ENCODE assay signal across 21 cellular contexts in genomic region chr10:116978906-116979305, GRCh38. TPM values are rescaled to one million over a fixed set of nuclear protein-coding genes. Genes with fewer than 3 reads are reported as not detected.
"Had no signal": no experiment of that assay in that cellular context is flagged by ENCODE, and none has a peak within 500 bp of the region (broad histone marks: within the 10 kb centered on the region; RNA-seq: fewer than 3 reads in every experiment).

No MANE protein-coding gene starts in this region.

- H3K27ac Mint-ChIP-seq: activated CD4-positive, alpha-beta T cell treated with anti-CD3 and anti-CD28 coated beads, Interleukin-2, amount 10 ng/mL, durations not matched to agents 7 days and 5 days; activated CD8-positive, alpha-beta T cell treated with anti-CD3 and anti-CD28 coated beads, Interleukin-2, amount 10 ng/mL, durations not matched to agents 7 days and 5 days; activated naive CD4-positive, alpha-beta T cell treated with anti-CD3 and anti-CD28 coated beads for 36 hours; natural killer cell treated with Interleukin-12 subunit alpha and Interleukin-12 subunit beta and Interleukin-15 and Interleukin-18, amount 100 ng/mL, for 72 hours had no signal

- H3K36me3 Mint-ChIP-seq: natural killer cell treated with Interleukin-12 subunit alpha and Interleukin-12 subunit beta and Interleukin-15 and Interleukin-18, amount 100 ng/mL, for 72 hours had no signal

- H3K79me2 ChIP-seq: parathyroid adenoma had no signal

- H3K27ac ChIP-seq: brain microvascular endothelial cell, esophagus squamous epithelium, lower lobe of right lung, parathyroid adenoma, tibial artery had no signal

- H3K36me3 ChIP-seq: brain microvascular endothelial cell, tibial artery had no signal

- H3K4me1 Mint-ChIP-seq: activated CD4-positive, alpha-beta T cell treated with anti-CD3 and anti-CD28 coated beads, Interleukin-2, amount 10 ng/mL, durations not matched to agents 7 days and 5 days; central memory CD8-positive, alpha-beta T cell had no signal

- H3K9me3 Mint-ChIP-seq: activated CD4-positive, alpha-beta T cell treated with anti-CD3 and anti-CD28 coated beads, Interleukin-2, amount 10 ng/mL, durations not matched to agents 7 days and 5 days; activated naive CD4-positive, alpha-beta T cell treated with anti-CD3 and anti-CD28 coated beads for 36 hours; activated T-cell treated with anti-CD3 and anti-CD28 coated beads, Interleukin-2, amount 50 U/mL, for 4 hours; central memory CD8-positive, alpha-beta T cell; natural killer cell treated with Interleukin-12 subunit alpha and Interleukin-12 subunit beta and Interleukin-15 and Interleukin-18, amount 100 ng/mL, for 72 hours had no signal

- ATAC-seq: activated CD4-positive, CD25-positive, alpha-beta regulatory T cell treated with anti-CD3 and anti-CD28 coated beads, Interleukin-2, amount 50 U/mL, for 24 hours; activated CD8-positive, alpha-beta T cell treated with anti-CD3 and anti-CD28 coated beads, Interleukin-2, amount 10 ng/mL, durations not matched to agents 7 days and 5 days; activated T-cell treated with anti-CD3 and anti-CD28 coated beads, Interleukin-2, amount 50 U/mL, for 4 hours; left colon; lower lobe of right lung; natural killer cell treated with Interleukin-12 subunit alpha and Interleukin-12 subunit beta and Interleukin-15 and Interleukin-18, amount 100 ng/mL, for 72 hours had no signal

- H3K4me1 ChIP-seq: lower lobe of right lung, parathyroid adenoma, tibial artery had no signal

- H2AFZ ChIP-seq: parathyroid adenoma had no signal

- H3K27me3 Mint-ChIP-seq: central memory CD8-positive, alpha-beta T cell had no signal

- H3K9me3 ChIP-seq: esophagus squamous epithelium, lower lobe of right lung, tibial artery had no signal

- H3K27me3 ChIP-seq: brain microvascular endothelial cell, esophagus squamous epithelium, tibial artery had no signal

- H3K4me3 Mint-ChIP-seq: activated CD4-positive, alpha-beta T cell treated with anti-CD3 and anti-CD28 coated beads, Interleukin-2, amount 10 ng/mL, durations not matched to agents 7 days and 5 days; activated CD8-positive, alpha-beta T cell treated with anti-CD3 and anti-CD28 coated beads, Interleukin-2, amount 10 ng/mL, durations not matched to agents 7 days and 5 days; activated naive CD4-positive, alpha-beta T cell treated with anti-CD3 and anti-CD28 coated beads for 36 hours; activated T-cell treated with anti-CD3 and anti-CD28 coated beads, Interleukin-2, amount 50 U/mL, for 4 hours; central memory CD8-positive, alpha-beta T cell; natural killer cell treated with Interleukin-12 subunit alpha and Interleukin-12 subunit beta and Interleukin-15 and Interleukin-18, amount 100 ng/mL, for 72 hours had no signal

- H3K9ac ChIP-seq: parathyroid adenoma had no signal

- H3K4me3 ChIP-seq: esophagus squamous epithelium, lower lobe of right lung, tibial artery had no signal

- DNase-seq: activated CD4-positive, alpha-beta T cell treated with anti-CD3 and anti-CD28 coated beads, Interleukin-2, amount 10 ng/mL, durations not matched to agents 7 days and 5 days; activated CD8-positive, alpha-beta memory T cell treated with anti-CD3 and anti-CD28 coated beads, Interleukin-2, amount 50 U/mL, for 4 hours; activated CD8-positive, alpha-beta T cell treated with anti-CD3 and anti-CD28 coated beads, Interleukin-2, amount 10 ng/mL, durations not matched to agents 7 days and 5 days; activated naive CD4-positive, alpha-beta T cell treated with anti-CD3 and anti-CD28 coated beads for 36 hours; activated T-cell treated with anti-CD3 and anti-CD28 coated beads, Interleukin-2, amount 50 U/mL, for 4 hours; brain microvascular endothelial cell; cortex of kidney; effector CD4-positive, alpha-beta T cell; esophagus squamous epithelium; left colon; lower lobe of right lung; stimulated activated CD4-positive, alpha-beta T cell treated with anti-CD3 and anti-CD28 coated beads, Interleukin-12 subunit alpha, Interleukin-12 subunit beta, amount 100 ng/mL, for 4 hours; stimulated activated CD4-positive, alpha-beta T cell treated with anti-CD3 and anti-CD28 coated beads, Interleukin-1b, Interleukin-23, amount 100 ng/mL, for 48 hours; stimulated activated CD8-positive, alpha-beta memory T cell treated with anti-CD3 and anti-CD28 coated beads, Interleukin-4, amount 100 ng/mL, for 48 hours; stimulated activated naive CD4-positive, alpha-beta T cell; T1000; tibial artery had no signal

RNA-seq across cellular contexts. Expression of gene SHTN1, which starts 26.1 kb away (rescaled TPM):
- total RNA-seq: activated CD8-positive, alpha-beta T cell treated with anti-CD3 and anti-CD28 coated beads, Interleukin-2, amount 10 ng/mL, durations not matched to agents 7 days and 5 days; natural killer cell treated with Interleukin-12 subunit alpha and Interleukin-12 subunit beta and Interleukin-15 and Interleukin-18, amount 100 ng/mL, for 72 hours had no signal
